In genomic region chr6:41371461-41371991, GRCh38 we compare ENCODE assay signal across 9 cellular contexts. TPM values are rescaled to one million over a fixed set of nuclear protein-coding genes. Genes with fewer than 3 reads are reported as not detected.
DNase-seq lines count a peak whose midpoint lies in the region; ATAC-seq, FAIRE-seq and TF ChIP-seq lines count a peak whose summit lies in the region.
"Had no signal": no experiment of that assay in that cellular context is flagged by ENCODE, and none has a peak within 500 bp of the region (broad histone marks: within the 10 kb centered on the region; RNA-seq: fewer than 3 reads in every experiment).

No MANE protein-coding gene starts in this region.

- no peaks in the 10 kb centered on the region for H4K20me1 ChIP-seq in Karpas-422 (ENCODE audit: insufficient read depth, low read depth, low read length)

- no peaks in the 10 kb centered on the region for H3K36me3 Mint-ChIP-seq in neural crest cell (ENCODE audit: low read depth)

- H3K4me2 ChIP-seq in Karpas-422 (ENCODE audit: low read depth, low read length, poor library complexity, severe bottlenecking), result no peak overlapping the region

- no peaks in the 10 kb centered on the region for H3K9me3 Mint-ChIP-seq in neural crest cell

- no peaks in the 10 kb centered on the region for H3K9me2 ChIP-seq in Karpas-422 (replicated peaks; ENCODE audit: insufficient read depth, low read length)

- FAIRE-seq in GM19239 (lab: Jason Lieb, UNC), result no peak
- FAIRE-seq: A204.1 had no signal

- H3K9me3 ChIP-seq in Karpas-422 (ENCODE audit: low read length), result no peaks in the 10 kb centered on the region

- no peak overlapping the region for H3K4me3 ChIP-seq in Karpas-422 (ENCODE audit: low read length)

- peak; percentile 52 for TF ChIP-seq CTCF in neural crest cell (conservative IDR thresholded peaks at IDR 0.05)

- H3K27me3 Mint-ChIP-seq in neural crest cell (ENCODE audit: low read depth), result peaks cover 95% of the 10 kb centered on the region

- H3K27ac ChIP-seq in Karpas-422 (ENCODE audit: low read length), result no peak overlapping the region

- H3K9ac ChIP-seq in Karpas-422 (ENCODE audit: low read length), result no peak overlapping the region

- no peaks in the 10 kb centered on the region for H3K79me2 ChIP-seq in Karpas-422 (ENCODE audit: low read length)

- H3K4me1 ChIP-seq in Karpas-422 (ENCODE audit: low read length), result no peaks in the 10 kb centered on the region

- DNase-seq in DMS79 treated with DMSO at 0.1 percent for 48 hours (lab: John Stamatoyannopoulos, UW) (peak; percentile 30), DMS79 (lab: John Stamatoyannopoulos, UW) (no peak), UCSD-AML1 (lab: John Stamatoyannopoulos, UW; ENCODE audit: unreplicated experiment) (peak; percentile 64), fibroblast of peridontal ligament (ENCODE audit: extremely low read depth) (peak; percentile 15), neural crest cell (ENCODE audit: low read depth, low spot score) (peak; percentile 44), GM19239 (ENCODE audit: insufficient read length, low spot score) (no peak), Karpas-422 (no peak)

- peaks cover 38% of the 10 kb centered on the region for H3K4me1 Mint-ChIP-seq in neural crest cell

- ATAC-seq in GM21737 (IDR thresholded peaks at IDR 0.05; ENCODE audit: unreplicated experiment), result no peak

- H3K4me3 Mint-ChIP-seq in neural crest cell, result peak overlapping the region; percentile 73

- no peaks in the 10 kb centered on the region for H3K27me3 ChIP-seq in Karpas-422 (ENCODE audit: low read length)

- H3K36me3 ChIP-seq in Karpas-422 (ENCODE audit: insufficient read depth, low read length), result no peaks in the 10 kb centered on the region

- H2AFZ ChIP-seq in Karpas-422 (ENCODE audit: low read length), result no peak overlapping the region

- H3K27ac Mint-ChIP-seq in neural crest cell (ENCODE audit: unreplicated experiment), result no peak overlapping the region

RNA-seq across cellular contexts. Expression of gene NCR2, which starts 36.1 kb away (rescaled TPM):
- not detected in 2 replicates for total RNA-seq in neural crest cell
- not detected in 2 replicates for total RNA-seq in Karpas-422 (2014; rRNA removed; shearing (Covaris generic); ENCODE audit: low replicate concordance)

Comparison
In these comparisons a context has a peak if more than half of its experiments do, and no peak if none do; other contexts are left out.
1. DNase-seq: peak in DMS79 treated with DMSO at 0.1 percent for 48 hours (single experiment), UCSD-AML1 (single experiment), fibroblast of peridontal ligament (single experiment) and neural crest cell (single experiment); none in DMS79 (single experiment), GM19239 (single experiment) and Karpas-422 (single experiment).